Comparison of ENCODE assay signal across 8 cellular contexts in genomic region chr3:152905631-152906030, GRCh38.
"Had no signal": no experiment of that assay in that cellular context is flagged by ENCODE, and none has a peak within 500 bp of the region (broad histone marks: within the 10 kb centered on the region; RNA-seq: fewer than 3 reads in every experiment).

No MANE protein-coding gene starts in this region.

- H3K4me3 Mint-ChIP-seq: GM23338, H9, IgD-negative memory B cell had no signal

- H3K4me3 ChIP-seq: GM23338 had no signal

- DNase-seq: H9, HCEC 1CT, KG1 had no signal

- H3K9me3 Mint-ChIP-seq: GM23338, H9 had no signal

- H3K4me1 Mint-ChIP-seq: GM23338, H9, IgD-negative memory B cell had no signal

- ATAC-seq: GM23338 had no signal

- FAIRE-seq: H1, H54, HTR-8/SVneo had no signal

- H3K27ac Mint-ChIP-seq: GM23338, H9 had no signal
